In the genomic region with DNA sequence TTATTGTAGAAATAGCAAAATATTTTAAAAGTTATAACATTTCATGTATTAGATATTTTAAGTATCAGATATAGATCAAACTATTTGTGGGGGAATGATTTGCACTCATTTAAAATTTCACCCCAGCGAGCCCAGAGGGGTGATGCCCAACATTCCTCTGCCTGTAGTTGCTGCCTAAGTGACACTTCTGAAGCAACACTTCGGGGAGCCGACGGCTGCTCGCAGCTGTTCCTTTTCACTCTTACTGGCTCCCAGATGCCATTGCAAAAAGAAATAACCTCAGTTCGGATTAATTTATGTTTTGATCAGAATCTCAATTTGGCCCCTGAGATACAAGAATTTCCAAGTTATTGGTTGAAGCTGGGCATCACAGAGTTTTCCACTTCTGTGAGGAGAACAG, we compare ENCODE assay signal across 34 cellular contexts.
"Had no signal": no experiment of that assay in that cellular context is flagged by ENCODE, and none has a peak within 500 bp of the region (broad histone marks: within the 10 kb centered on the region; RNA-seq: fewer than 3 reads in every experiment).

No MANE protein-coding gene starts in this region.

- H3K4me3 ChIP-seq: MG63, PC-9 had no signal

- FAIRE-seq: RCC 7860 had no signal

- H3K27ac ChIP-seq: brain microvascular endothelial cell, PC-9, RWPE1, VCaP had no signal

- H2AFZ ChIP-seq: PC-9 had no signal

- H3K27me3 ChIP-seq: brain microvascular endothelial cell had no signal

- H3K36me3 ChIP-seq: brain microvascular endothelial cell, MG63 had no signal

- ATAC-seq: activated naive CD8-positive, alpha-beta T cell treated with anti-CD3 and anti-CD28 coated beads, Interleukin-2, amount 50 U/mL, for 24 hours; activated T-cell treated with anti-CD3 and anti-CD28 coated beads, Interleukin-2, amount 50 U/mL, for 4 hours; Right ventricle myocardium inferior had no signal

- H3K9me3 ChIP-seq: MG63 had no signal

- DNase-seq: activated B cell treated with CpG ODN at 0.5 μM for 24 hours; activated CD4-positive, alpha-beta memory T cell treated with anti-CD3 and anti-CD28 coated beads for 36 hours; activated CD4-positive, alpha-beta T cell treated with anti-CD3 and anti-CD28 coated beads for 4 hours; activated CD4-positive, alpha-beta T cell treated with anti-CD3 and anti-CD28 coated beads, Interleukin-2, amount 50 U/mL, for 1 hour; activated CD4-positive, CD25-positive, alpha-beta regulatory T cell treated with anti-CD3 and anti-CD28 coated beads, Interleukin-2, amount 50 U/mL, for 72 hours; activated CD8-positive, alpha-beta memory T cell treated with anti-CD3 and anti-CD28 coated beads, Interleukin-2, amount 50 U/mL, for 4 hours; activated naive CD4-positive, alpha-beta T cell treated with anti-CD3 and anti-CD28 coated beads, Interleukin-2, amount 10 ng/mL, durations not matched to agents 7 days and 5 days; activated naive CD8-positive, alpha-beta T cell treated with anti-CD3 and anti-CD28 coated beads, Interleukin-2, amount 50 U/mL, for 24 hours; activated T-cell treated with anti-CD3 and anti-CD28 coated beads for 4 hours; activated T-cell treated with anti-CD3 and anti-CD28 coated beads, Interleukin-2, amount 50 U/mL, for 4 hours; anterior cingulate cortex; brain microvascular endothelial cell; central memory CD4-positive, alpha-beta T cell; Karpas-422; MG63; MV-4-11; NCI-H1092; NCI-H1436 treated with DMSO at 0.1 percent for 48 hours; NCI-H1694 treated with DMSO at 0.1 percent for 48 hours; NCI-H2029; NCI-H345; NCI-H526; NCI-H748 treated with DMSO at 0.1 percent for 48 hours; NK-92 treated with Interleukin-12 subunit alpha and Interleukin-12 subunit beta, amount 100 ng/mL, for 24 hours; PC-9; SIG-M5; SW 1271; T-helper 1 cell; T-helper 2 cell; T-helper 9 cell had no signal

- H3K4me2 ChIP-seq: PC-9 had no signal
